8 cellular contexts compared by ENCODE assay signal in the genomic region with DNA sequence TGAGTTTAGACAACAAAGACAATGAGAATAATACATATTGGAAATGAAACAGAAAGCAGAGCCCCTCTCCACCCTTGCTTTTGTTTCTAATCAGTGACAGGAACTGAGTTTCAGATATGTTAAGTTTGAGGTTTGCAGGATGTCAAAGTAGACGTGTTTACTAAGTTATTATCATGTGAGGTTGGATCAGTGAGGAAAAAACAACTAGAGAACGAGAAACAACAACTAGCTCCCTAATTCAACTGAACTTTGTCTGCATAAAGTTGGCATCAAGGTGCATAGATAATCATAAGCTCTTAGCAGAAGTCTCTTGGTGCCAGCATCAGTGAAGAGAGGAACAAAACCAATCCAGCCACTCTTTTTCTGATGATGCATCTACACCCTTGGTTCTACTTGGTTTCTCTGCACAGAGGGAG.
DNase-seq lines count a peak whose midpoint lies in the region; ATAC-seq and TF ChIP-seq lines count a peak whose summit lies in the region.

No MANE protein-coding gene starts in this region.

- H3K9ac ChIP-seq in KMS-11 (peak overlapping the region; percentile 27; the same call in 1 of the 2 replicates), trophoblast cell (ENCODE audit: low read length) (no peak overlapping the region), Karpas-422 (ENCODE audit: low read length) (no peak overlapping the region)

- no peaks in the 10 kb centered on the region for H3K79me1 ChIP-seq in trophoblast cell (ENCODE audit: low read length)

- H3K4ac ChIP-seq in trophoblast cell (ENCODE audit: low read depth, low read length) = no peak overlapping the region

- TF ChIP-seq CTCF in KMS-11 (conservative IDR thresholded peaks at IDR 0.05; ENCODE audit: low read depth, low read length) (no peak), nephron (IDR thresholded peaks at IDR 0.05; ENCODE audit: unreplicated experiment in 3 of 3) (no peak)

- H3K4me1 ChIP-seq in KMS-11 (ENCODE audit: low read depth, poor library complexity, severe bottlenecking) (peaks cover 54% of the 10 kb centered on the region), trophoblast cell (ENCODE audit: control insufficient read depth in 1 of 2, insufficient read depth in 2 of 2, low read length in 2 of 2) (peaks cover 0 to 2% of the 10 kb centered on the region in 2 experiments), Karpas-422 (ENCODE audit: low read length) (no peaks in the 10 kb centered on the region)

- H3K36me3 ChIP-seq in KMS-11 (ENCODE audit: insufficient read depth) = no peaks in the 10 kb centered on the region
- no peaks in the 10 kb centered on the region for H3K36me3 ChIP-seq in trophoblast cell (ENCODE audit: control insufficient read depth in 1 of 2, insufficient read depth in 2 of 2, low read length in 2 of 2)
- H3K36me3 ChIP-seq in Karpas-422 (ENCODE audit: insufficient read depth, low read length) = no peaks in the 10 kb centered on the region

- H4K91ac ChIP-seq in trophoblast cell (ENCODE audit: low read depth, low read length) = no peak overlapping the region

- H3K4me2 ChIP-seq in KMS-11 (peak overlapping the region; percentile 79), trophoblast cell (ENCODE audit: low read length) (no peak overlapping the region), Karpas-422 (ENCODE audit: low read depth, low read length, poor library complexity, severe bottlenecking) (no peak overlapping the region)

- no peaks in the 10 kb centered on the region for H3K27me3 ChIP-seq in KMS-11 (ENCODE audit: insufficient read depth, low read depth)
- H3K27me3 ChIP-seq in trophoblast cell (ENCODE audit: insufficient read depth, low read length) = no peaks in the 10 kb centered on the region
- H3K27me3 ChIP-seq in Karpas-422 (ENCODE audit: low read length) = no peaks in the 10 kb centered on the region

- peaks cover 38% of the 10 kb centered on the region for H3K4me1 Mint-ChIP-seq in nephron

- no peaks in the 10 kb centered on the region for H3K27me3 Mint-ChIP-seq in nephron (ENCODE audit: low read depth)

- H3K27ac Mint-ChIP-seq in nephron = peak overlapping the region in 2 of 3 experiments; percentile 18 to 33

- no peak overlapping the region for H4K8ac ChIP-seq in trophoblast cell (ENCODE audit: low read depth, low read length)

- H3K14ac ChIP-seq in trophoblast cell (ENCODE audit: low read length) = no peak overlapping the region

- no peaks in the 10 kb centered on the region for H3K9me3 Mint-ChIP-seq in nephron

- H3K23ac ChIP-seq in trophoblast cell (ENCODE audit: low read length) = no peak overlapping the region

- no peak overlapping the region for H2BK12ac ChIP-seq in trophoblast cell (ENCODE audit: low read length)

- no peaks in the 10 kb centered on the region for H3K36me3 Mint-ChIP-seq in nephron (ENCODE audit: low read depth)

- ATAC-seq in GM18868 (IDR thresholded peaks at IDR 0.05; ENCODE audit: unreplicated experiment) = peak; percentile 84
- peak; percentile 93 for ATAC-seq in GM21786 (IDR thresholded peaks at IDR 0.05; ENCODE audit: unreplicated experiment)

- no peak overlapping the region for H2AK5ac ChIP-seq in trophoblast cell (ENCODE audit: low read length)

- no peak overlapping the region for H3K4me3 Mint-ChIP-seq in nephron

- WGBS in trophoblast cell (ENCODE audit: extremely low coverage, insufficient coverage, insufficient read length) = no CpG with 5 or more reads among the region's 2 CpGs

- H3K9me3 ChIP-seq in trophoblast cell (ENCODE audit: insufficient read depth, low read depth, low read length) = no peaks in the 10 kb centered on the region
- H3K9me3 ChIP-seq in Karpas-422 (ENCODE audit: low read length) = peaks cover 22% of the 10 kb centered on the region

- no peaks in the 10 kb centered on the region for H3K9me2 ChIP-seq in Karpas-422 (replicated peaks; ENCODE audit: insufficient read depth, low read length)

- peak overlapping the region; percentile 71 for H3K27ac ChIP-seq in KMS-11
- H3K27ac ChIP-seq in trophoblast cell (ENCODE audit: low read depth, low read length) = no peak overlapping the region
- no peak overlapping the region for H3K27ac ChIP-seq in Karpas-422 (ENCODE audit: low read length)

- no peak overlapping the region for H2BK5ac ChIP-seq in trophoblast cell (ENCODE audit: low read depth, low read length, poor library complexity)

- H2BK120ac ChIP-seq in trophoblast cell (ENCODE audit: insufficient read depth, low read length, poor library complexity) = no peak overlapping the region

- no peaks in the 10 kb centered on the region for H4K20me1 ChIP-seq in KMS-11 (ENCODE audit: insufficient read depth)
- no peaks in the 10 kb centered on the region for H4K20me1 ChIP-seq in Karpas-422 (ENCODE audit: insufficient read depth, low read depth, low read length)

- no peak for DNase-seq in stimulated activated CD4-positive, alpha-beta T cell treated with anti-CD3 and anti-CD28 coated beads, Interleukin-2, amount 100 ng/mL, for 48 hours
- no peak for DNase-seq in trophoblast cell
- no peak for DNase-seq in NCI-H1417 (lab: John Stamatoyannopoulos, UW)
- DNase-seq in Karpas-422 = no peak

- H2AFZ ChIP-seq in KMS-11 (ENCODE audit: low read depth) = peak overlapping the region; percentile 64
- no peak overlapping the region for H2AFZ ChIP-seq in trophoblast cell (ENCODE audit: insufficient read depth, low read length, poor library complexity)
- H2AFZ ChIP-seq in Karpas-422 (ENCODE audit: low read length) = no peak overlapping the region

- H3K79me2 ChIP-seq in KMS-11 (ENCODE audit: insufficient read depth, low read depth) = no peaks in the 10 kb centered on the region
- no peaks in the 10 kb centered on the region for H3K79me2 ChIP-seq in trophoblast cell (ENCODE audit: control insufficient read depth, insufficient read depth, low read length, poor library complexity)
- H3K79me2 ChIP-seq in Karpas-422 (ENCODE audit: low read length) = no peaks in the 10 kb centered on the region

- H4K12ac ChIP-seq in trophoblast cell (ENCODE audit: low read depth, low read length) = no peak overlapping the region

- no peak overlapping the region for H3K4me3 ChIP-seq in KMS-11 (IDR thresholded peaks at IDR 0.05; ENCODE audit: insufficient read depth, low read depth, low read length)
- no peak overlapping the region for H3K4me3 ChIP-seq in trophoblast cell (ENCODE audit: low read depth, low read length)
- H3K4me3 ChIP-seq in Karpas-422 (ENCODE audit: low read length) = no peak overlapping the region

- H3K18ac ChIP-seq in trophoblast cell (ENCODE audit: low read length) = no peak overlapping the region
